7 cellular contexts compared by ENCODE assay signal in genomic region chr4:8176547-8177399, GRCh38. TPM values are rescaled to one million over a fixed set of nuclear protein-coding genes. Genes with fewer than 3 reads are reported as not detected.
DNase-seq lines count a peak whose midpoint lies in the region; ATAC-seq, FAIRE-seq and TF ChIP-seq lines count a peak whose summit lies in the region.

No MANE protein-coding gene starts in this region.

- H3K27ac Mint-ChIP-seq in stimulated activated naive CD8-positive, alpha-beta T cell treated with anti-CD3 and anti-CD28 coated beads, Interleukin-15, amount 100 ng/mL, for 72 hours = peak overlapping the region in 1 of 2 donors; percentile 21

- FAIRE-seq in GM12878 (lab: Jason Lieb, UNC) = peak; percentile 52

- no peaks in the 10 kb centered on the region for H3K9me3 Mint-ChIP-seq in stimulated activated naive CD8-positive, alpha-beta T cell treated with anti-CD3 and anti-CD28 coated beads, Interleukin-15, amount 100 ng/mL, for 72 hours

- H3K79me2 ChIP-seq in PC-9 (ENCODE audit: low read depth) = no peaks in the 10 kb centered on the region
- H3K79me2 ChIP-seq in GM12878 (ENCODE audit: control insufficient read depth, insufficient read depth, low read length) = no peaks in the 10 kb centered on the region

- H3K4me1 ChIP-seq in PC-9 (replicated peaks; ENCODE audit: insufficient read depth) = peaks cover 21% of the 10 kb centered on the region
- H3K4me1 ChIP-seq in GM12878 (ENCODE audit: control insufficient read depth, insufficient read depth, low read length) = peaks cover 18% of the 10 kb centered on the region

- H3K27ac ChIP-seq in PC-9 (no peak overlapping the region), GM12878 (ENCODE audit: control insufficient read depth, insufficient read depth) (no peak overlapping the region)

- H3K36me3 ChIP-seq in PC-9 (ENCODE audit: low read depth) = no peaks in the 10 kb centered on the region
- H3K36me3 ChIP-seq in GM12878 (ENCODE audit: control insufficient read depth in 2 of 2, insufficient read depth in 2 of 2, low read length in 1 of 2) = no peaks in the 10 kb centered on the region

- no peak for TF ChIP-seq EP300 in GM12878 (IDR thresholded peaks at IDR 0.05; ENCODE audit: borderline replicate concordance in 1 of 2, control insufficient read depth in 1 of 2, low read depth in 2 of 2, low read length in 2 of 2)

- H3F3A ChIP-seq in PC-9 (ENCODE audit: insufficient read depth, low read depth) = peaks cover 20% of the 10 kb centered on the region; the same call in 1 of the 2 replicates

- H3K27me3 ChIP-seq in PC-9 (ENCODE audit: insufficient read depth, low read depth) = no peaks in the 10 kb centered on the region
- H3K27me3 ChIP-seq in GM12878 (replicated peaks in 1 of 2; ENCODE audit: control insufficient read depth in 2 of 2, insufficient read depth in 2 of 2, low read length in 1 of 2) = no peaks in the 10 kb centered on the region

- in situ Hi-C loops in GM12878 (cut with MboI) = no loop called here

- H3K9ac ChIP-seq in GM12878 (ENCODE audit: control insufficient read depth, insufficient read depth, low read length) = no peak overlapping the region

- RAD21 ChIA-PET in GM12878 (lab: Charles Lee; ENCODE audit: unreplicated experiment) = interaction anchor here (0.7 to 4.6 kb wide), 20 partner anchors 12 to 252 kb away, joined by 3 to 76 read pairs (median 8); partner anchors contain the start of genes ABLIM2 and SH3TC1

- H3K9me3 ChIP-seq in PC-9 (ENCODE audit: insufficient read depth, low read depth) (no peaks in the 10 kb centered on the region), GM12878 (replicated peaks; ENCODE audit: control insufficient read depth, insufficient read depth, low read length) (peaks cover 6% of the 10 kb centered on the region; the same call in 2 of the 3 replicates)

- ATAC-seq in GM19452 (IDR thresholded peaks at IDR 0.05; ENCODE audit: unreplicated experiment) (peak; percentile 56), HG03469 (IDR thresholded peaks at IDR 0.05; ENCODE audit: unreplicated experiment) (peak; percentile 58), GM12878 (peak; percentile 91)
- ATAC-seq in stimulated activated naive CD8-positive, alpha-beta T cell treated with anti-CD3 and anti-CD28 coated beads, Interleukin-15, amount 100 ng/mL, for 72 hours = peak; percentile 85

- H3K4me1 Mint-ChIP-seq in stimulated activated naive CD8-positive, alpha-beta T cell treated with anti-CD3 and anti-CD28 coated beads, Interleukin-15, amount 100 ng/mL, for 72 hours = peaks cover 15% of the 10 kb centered on the region

- H4K20me1 ChIP-seq in PC-9 (ENCODE audit: insufficient read depth) (no peaks in the 10 kb centered on the region), GM12878 (ENCODE audit: control insufficient read depth, insufficient read depth) (no peaks in the 10 kb centered on the region)

- H3K27me3 Mint-ChIP-seq in stimulated activated naive CD8-positive, alpha-beta T cell treated with anti-CD3 and anti-CD28 coated beads, Interleukin-15, amount 100 ng/mL, for 72 hours = peaks cover 9% of the 10 kb centered on the region

- no peaks in the 10 kb centered on the region for H3K9me2 ChIP-seq in PC-9 (ENCODE audit: insufficient read depth)

- H3K4me3 Mint-ChIP-seq in stimulated activated naive CD8-positive, alpha-beta T cell treated with anti-CD3 and anti-CD28 coated beads, Interleukin-15, amount 100 ng/mL, for 72 hours = no peak overlapping the region

- H2AFZ ChIP-seq in PC-9 (no peak overlapping the region), GM12878 (ENCODE audit: control insufficient read depth, low read depth, low read length) (no peak overlapping the region)

- no peak overlapping the region for H3K4me2 ChIP-seq in PC-9
- no peak overlapping the region for H3K4me2 ChIP-seq in GM12878 (ENCODE audit: control insufficient read depth, insufficient read depth)

- peak; percentile 70 for DNase-seq in EH (ENCODE audit: low read depth)
- peak in 1 of 2 experiments; percentile 48 for DNase-seq in PC-9
- DNase-seq in GM12878 (ENCODE audit: low read depth, low spot score) = no peak
- peak; percentile 63 for DNase-seq in iris pigment epithelial cell (ENCODE audit: low read depth)
- DNase-seq in stimulated activated naive CD8-positive, alpha-beta T cell treated with anti-CD3 and anti-CD28 coated beads, Interleukin-15, amount 100 ng/mL, for 72 hours = peak in 1 of 2 donors; percentile 41

- intact Hi-C loops in PC-9 (cut with micrococcal nuclease; ENCODE audit: unreplicated experiment) (loop anchor here (1.0 to 2.0 kb wide), 3 partner anchors 66 to 227 kb away; no protein-coding TSS in a partner anchor), GM12878 (cut with micrococcal nuclease; ENCODE audit: unreplicated experiment) (loop anchor here (1.0 to 5.0 kb wide), 3 partner anchors 16 to 374 kb away; no protein-coding TSS in a partner anchor)

- SMC1A ChIA-PET in GM12878 (lab: Charles Lee; ENCODE audit: uncharacterized antibody, unreplicated experiment) = interaction anchor here (0.6 to 2.7 kb wide), 19 partner anchors 11 to 231 kb away, joined by 3 to 37 read pairs (median 5); partner anchors contain the start of gene SH3TC1

- no peak for TF ChIP-seq POLR2A in GM12878 (IDR thresholded peaks at IDR 0.05; ENCODE audit: low read depth, low read length)

- peak; percentile 75 for TF ChIP-seq CTCF in PC-9 (conservative IDR thresholded peaks at IDR 0.05)
- TF ChIP-seq CTCF in GM12878 (IDR thresholded peaks at IDR 0.05 in 2 of 3, conservative IDR thresholded peaks at IDR 0.05 in 1 of 3; ENCODE audit: control insufficient read depth in 2 of 3, extremely low read depth in 1 of 3, insufficient read depth in 1 of 3, low read depth in 3 of 3, low read length in 3 of 3) = peak; percentile 93 to 96 (median 94)

- H3K4me3 ChIP-seq in PC-9 = no peak overlapping the region
- no peak overlapping the region for H3K4me3 ChIP-seq in GM12878

- WGBS in GM12878 (ENCODE audit: insufficient coverage, insufficient replicate concordance, low lambda C conversion rate, missing lambda C conversion rate) = 24% methylated on average over 17 of the region's 17 CpGs

- CTCF ChIA-PET in PC-9 (lab: Charles Lee) = interaction anchor here (0.6 to 2.0 kb wide), 13 partner anchors 10 to 291 kb away, joined by 3 to 12 read pairs (median 4); no protein-coding TSS in a partner anchor
- CTCF ChIA-PET in GM12878 (lab: Yijun Ruan, JAX) = interaction anchor here (0.6 to 5.0 kb wide), 42 partner anchors 9 to 292 kb away, joined by 3 to 96 read pairs (median 4); partner anchors contain the start of genes ABLIM2, ACOX3, SH3TC1 and TRMT44

- POLR2A ChIA-PET in PC-9 (lab: Charles Lee; ENCODE audit: unreplicated experiment) = interaction anchor here (0.6 kb wide), 2 partner anchors 9 to 185 kb away, joined by 4 read pairs; no protein-coding TSS in a partner anchor
- POLR2A ChIA-PET in GM12878 (lab: Charles Lee) = interaction anchor here (1.1 to 1.4 kb wide), 3 partner anchors 14 to 22 kb away, joined by 4 to 7 read pairs (median 6); partner anchors contain the start of gene SH3TC1

- BruUV-seq in PC-9 (replicated peaks; lab: Mats Ljungman, UMichigan) (no TSS peak), GM12878 (replicated peaks; lab: Mats Ljungman, UMichigan) (no TSS peak)

- TF ChIP-seq RAD21 in GM12878 (IDR thresholded peaks at IDR 0.05; ENCODE audit: insufficient read depth, low read depth, low read length) = peak; percentile 93

TF ChIP-seq in GM12878, 131 proteins besides CTCF, POLR2A, EP300 and RAD21 (continues in another document):
- no peak for TF ChIP-seq ATF3 (IDR thresholded peaks at IDR 0.05; ENCODE audit: borderline replicate concordance, extremely low read depth, low read depth, low read length)
- peak; percentile 61; the same call in 1 of the 2 replicates for TF ChIP-seq RB1 (IDR thresholded peaks at IDR 0.05; ENCODE audit: borderline replicate concordance)

RNA-seq across cellular contexts. Expression of gene ABLIM2, which starts 18.2 kb away (rescaled TPM):
- total RNA-seq in PC-9 (2021) (1.6 and 6.2 TPM in 2 replicates), GM12878 (2014; rRNA removed) (not detected in 2 replicates), GM12878 (2014; rRNA removed; fragmentation: Illumina TruSeq; extraction: Trizol) (not detected in 2 replicates), GM12878 (2021) (0.15 TPM in 1 of 2 replicates, not detected in the other)
- 0.37 and 0.42 TPM in 2 replicates for total RNA-seq in GM12878 (2013; cell fraction: nucleolus; rRNA removed)
- not detected for polyA plus RNA-seq in GM12878 (2011; ENCODE audit: low read depth)
- polyA plus RNA-seq in GM12878 (2011; rRNA removed) (0.04 and 0.05 TPM in 2 replicates), GM12878 (2014; fragmentation: Illumina TruSeq; extraction: Trizol) (0.33 TPM in 1 of 2 replicates, not detected in the other), GM12878 (2014; fragmentation: Nextera tagmentation; extraction: Ambion mirVana) (under 1 TPM in 1 of 2 experiments, not detected in 1; 0.03 TPM), GM12878 (2014; rRNA removed) (not detected in 2 replicates), GM12878 (2016; fragmentation: Nextera tagmentation; extraction: Ambion mirVana) (not detected)
- 0.03 TPM in 2 replicates for polyA plus RNA-seq in GM12878 (2011; cell fraction: cytosol; rRNA removed)
- 0.09 and 1.5 TPM in 2 replicates for polyA plus RNA-seq in GM12878 (2011; cell fraction: nucleus; rRNA removed)
- 0.07 and 0.14 TPM in 2 replicates for polyA plus RNA-seq in GM12878 (2012)
- polyA minus RNA-seq in GM12878 (2011; rRNA and poly(A)+ RNA removed) = not detected in 2 replicates
- polyA minus RNA-seq in GM12878 (2011; cell fraction: cytosol; rRNA and poly(A)+ RNA removed) = not detected in 2 replicates
- polyA minus RNA-seq in GM12878 (2011; cell fraction: nucleus; rRNA and poly(A)+ RNA removed) = 0.29 TPM in 1 of 2 replicates, not detected in the other

RNA-seq across cellular contexts. Expression of gene SH3TC1, which starts 22.3 kb away (rescaled TPM):
- total RNA-seq in PC-9 (2021) (5.2 and 11.2 TPM in 2 replicates), GM12878 (2014; rRNA removed) (30.4 and 33.1 TPM in 2 replicates), GM12878 (2014; rRNA removed; fragmentation: Illumina TruSeq; extraction: Trizol) (14.6 and 15.4 TPM in 2 replicates), GM12878 (2021) (39.6 and 47.0 TPM in 2 replicates)
- total RNA-seq in GM12878 (2013; cell fraction: nucleolus; rRNA removed) = 199 and 223 TPM in 2 replicates
- polyA plus RNA-seq in GM12878 (2011; ENCODE audit: low read depth) = 11.1 TPM
- polyA plus RNA-seq in GM12878 (2011; rRNA removed) (13.0 and 19.8 TPM in 2 replicates), GM12878 (2014; fragmentation: Illumina TruSeq; extraction: Trizol) (2.6 and 7.4 TPM in 2 replicates), GM12878 (2014; fragmentation: Nextera tagmentation; extraction: Ambion mirVana) (under 1 TPM; 0.19 to 0.62 TPM), GM12878 (2014; rRNA removed) (28.4 and 31.8 TPM in 2 replicates), GM12878 (2016; fragmentation: Nextera tagmentation; extraction: Ambion mirVana) (10 to 100 TPM; 17.0 to 19.8 TPM)
- polyA plus RNA-seq in GM12878 (2011; cell fraction: cytosol; rRNA removed) = 23.9 and 42.0 TPM in 2 replicates
- polyA plus RNA-seq in GM12878 (2011; cell fraction: nucleus; rRNA removed) = 186 and 189 TPM in 2 replicates
- 21.8 and 26.5 TPM in 2 replicates for polyA plus RNA-seq in GM12878 (2012)
- polyA minus RNA-seq in GM12878 (2011; rRNA and poly(A)+ RNA removed) = 23.7 and 77.3 TPM in 2 replicates
- 22.4 and 33.3 TPM in 2 replicates for polyA minus RNA-seq in GM12878 (2011; cell fraction: cytosol; rRNA and poly(A)+ RNA removed)
- 101 and 153 TPM in 2 replicates for polyA minus RNA-seq in GM12878 (2011; cell fraction: nucleus; rRNA and poly(A)+ RNA removed)
